ENCODE assay signal across 27 cellular contexts in genomic region chr15:29262738-29263137, GRCh38.
"Had no signal": no experiment of that assay in that cellular context is flagged by ENCODE, and none has a peak within 500 bp of the region (broad histone marks: within the 10 kb centered on the region; RNA-seq: fewer than 3 reads in every experiment).

No MANE protein-coding gene starts in this region.

- H3K36me3 ChIP-seq: left lung, lower lobe of right lung, pancreas, prostate gland, suprapubic skin, thoracic aorta, tibial artery, upper lobe of right lung had no signal

- ATAC-seq: left colon; left lung; lower lobe of right lung; natural killer cell treated with Interleukin-12 subunit alpha and Interleukin-12 subunit beta and Interleukin-15 and Interleukin-18, amount 100 ng/mL, for 72 hours; pancreas; right cardiac atrium; sciatic nerve; stimulated activated effector memory CD8-positive, alpha-beta T cell treated with anti-CD3 and anti-CD28 coated beads, Interleukin-12 subunit alpha, Interleukin-12 subunit beta, amount 100 ng/mL, for 72 hours; upper lobe of right lung had no signal

- H3K27me3 Mint-ChIP-seq: natural killer cell treated with Interleukin-12 subunit alpha and Interleukin-12 subunit beta and Interleukin-15 and Interleukin-18, amount 100 ng/mL, for 72 hours; stimulated activated naive CD8-positive, alpha-beta T cell treated with anti-CD3 and anti-CD28 coated beads, Interleukin-15, Interleukin-2, amounts not matched to agents 100 ng/mL and 50 ng/mL, for 24 hours had no signal

- H3K9me3 Mint-ChIP-seq: natural killer cell treated with Interleukin-12 subunit alpha and Interleukin-12 subunit beta and Interleukin-15 and Interleukin-18, amount 100 ng/mL, for 72 hours; stimulated activated effector memory CD8-positive, alpha-beta T cell treated with anti-CD3 and anti-CD28 coated beads, Interleukin-12 subunit alpha, Interleukin-12 subunit beta, amount 100 ng/mL, for 72 hours; stimulated activated naive CD8-positive, alpha-beta T cell treated with anti-CD3 and anti-CD28 coated beads, Interleukin-15, Interleukin-2, amounts not matched to agents 100 ng/mL and 50 ng/mL, for 24 hours had no signal

- H3K9me3 ChIP-seq: left lung, lower lobe of right lung, pancreas, prostate gland, suprapubic skin, thoracic aorta, tibial artery, upper lobe of right lung had no signal

- FAIRE-seq: keratinocyte, pancreas, urothelium cell line had no signal

- H3K4me3 Mint-ChIP-seq: natural killer cell treated with Interleukin-12 subunit alpha and Interleukin-12 subunit beta and Interleukin-15 and Interleukin-18, amount 100 ng/mL, for 72 hours; stimulated activated effector memory CD8-positive, alpha-beta T cell treated with anti-CD3 and anti-CD28 coated beads, Interleukin-12 subunit alpha, Interleukin-12 subunit beta, amount 100 ng/mL, for 72 hours; stimulated activated naive CD8-positive, alpha-beta T cell treated with anti-CD3 and anti-CD28 coated beads, Interleukin-15, Interleukin-2, amounts not matched to agents 100 ng/mL and 50 ng/mL, for 24 hours had no signal

- DNase-seq: hippocampal formation; left colon; left lung; lower lobe of right lung; mammary epithelial cell; mesenchymal stem cell; pancreas; posterior cingulate gyrus; retina; right cardiac atrium; stimulated activated CD4-positive, alpha-beta T cell treated with anti-CD3 and anti-CD28 coated beads, Interleukin-12 subunit alpha, Interleukin-12 subunit beta, amount 100 ng/mL, for 4 hours; stimulated activated CD4-positive, alpha-beta T cell treated with anti-CD3 and anti-CD28 coated beads, Interleukin-15, amount 100 ng/mL, for 24 hours; stimulated activated CD4-positive, alpha-beta T cell treated with anti-CD3 and anti-CD28 coated beads, Interleukin-2, amount 100 ng/mL, for 24 hours; stimulated activated CD4-positive, alpha-beta T cell treated with anti-CD3 and anti-CD28 coated beads, Interleukin-4, amount 100 ng/mL, for 1 hour; tibial artery; trophoblast cell; upper lobe of right lung had no signal

- H3K4me3 ChIP-seq: left lung, lower lobe of right lung, pancreas, prostate gland, skin epidermis, suprapubic skin, thoracic aorta, tibial artery, upper lobe of right lung had no signal

- H3K4me1 ChIP-seq: prostate gland had no signal

- H3K27ac ChIP-seq: left lung, lower lobe of right lung, pancreas, prostate gland, skin epidermis, suprapubic skin, thoracic aorta, tibial artery, upper lobe of right lung had no signal

- H3K27ac Mint-ChIP-seq: natural killer cell treated with Interleukin-12 subunit alpha and Interleukin-12 subunit beta and Interleukin-15 and Interleukin-18, amount 100 ng/mL, for 72 hours; stimulated activated naive CD8-positive, alpha-beta T cell treated with anti-CD3 and anti-CD28 coated beads, Interleukin-15, Interleukin-2, amounts not matched to agents 100 ng/mL and 50 ng/mL, for 24 hours had no signal

- H3K36me3 Mint-ChIP-seq: natural killer cell treated with Interleukin-12 subunit alpha and Interleukin-12 subunit beta and Interleukin-15 and Interleukin-18, amount 100 ng/mL, for 72 hours; stimulated activated effector memory CD8-positive, alpha-beta T cell treated with anti-CD3 and anti-CD28 coated beads, Interleukin-12 subunit alpha, Interleukin-12 subunit beta, amount 100 ng/mL, for 72 hours had no signal

- H3K27me3 ChIP-seq: left lung, pancreas, suprapubic skin, tibial artery, upper lobe of right lung had no signal
